Comparison of ENCODE assay signal across 1 cellular context in the genomic region with DNA sequence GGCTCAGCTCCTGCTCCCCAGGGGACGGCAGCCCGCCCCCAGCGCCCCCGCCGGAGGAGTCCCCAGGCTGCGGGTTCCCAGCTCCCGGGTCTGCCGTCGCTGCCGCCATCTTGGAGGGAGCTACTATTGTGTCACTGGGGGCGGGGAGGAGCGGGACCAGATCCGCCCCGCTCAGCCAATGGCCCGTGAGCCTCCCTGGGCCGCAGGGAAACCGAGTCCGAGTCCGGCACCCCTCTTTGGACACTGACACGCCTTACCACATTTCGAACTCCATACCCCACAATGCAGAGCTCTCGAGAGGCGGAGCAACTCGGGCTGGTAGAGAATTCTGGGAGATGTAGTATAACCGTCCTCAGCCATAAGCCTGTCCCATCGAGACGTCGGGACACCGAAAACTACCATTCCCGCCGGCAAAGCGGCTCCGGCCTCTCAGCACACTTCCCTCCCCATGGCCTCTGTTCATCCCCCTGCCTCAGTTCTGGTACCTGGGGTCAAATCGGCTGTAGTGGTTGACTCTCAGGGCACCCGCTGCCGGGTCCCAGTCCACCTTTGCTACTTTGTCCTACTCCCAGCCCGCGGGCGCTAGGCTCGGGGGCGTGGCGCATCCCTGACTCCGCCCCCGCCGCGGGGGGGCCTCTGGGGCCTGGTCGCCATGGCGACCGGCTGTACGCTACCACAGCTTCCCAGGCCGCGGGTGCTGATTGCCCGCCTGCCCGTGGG.
TF ChIP-seq lines count a peak whose summit lies in the region.

A gene (minus strand): TSS at position 133 of the 720 bp plus-strand sequence. CDS start 24 bp downstream, at position 109.
A gene with protein sequence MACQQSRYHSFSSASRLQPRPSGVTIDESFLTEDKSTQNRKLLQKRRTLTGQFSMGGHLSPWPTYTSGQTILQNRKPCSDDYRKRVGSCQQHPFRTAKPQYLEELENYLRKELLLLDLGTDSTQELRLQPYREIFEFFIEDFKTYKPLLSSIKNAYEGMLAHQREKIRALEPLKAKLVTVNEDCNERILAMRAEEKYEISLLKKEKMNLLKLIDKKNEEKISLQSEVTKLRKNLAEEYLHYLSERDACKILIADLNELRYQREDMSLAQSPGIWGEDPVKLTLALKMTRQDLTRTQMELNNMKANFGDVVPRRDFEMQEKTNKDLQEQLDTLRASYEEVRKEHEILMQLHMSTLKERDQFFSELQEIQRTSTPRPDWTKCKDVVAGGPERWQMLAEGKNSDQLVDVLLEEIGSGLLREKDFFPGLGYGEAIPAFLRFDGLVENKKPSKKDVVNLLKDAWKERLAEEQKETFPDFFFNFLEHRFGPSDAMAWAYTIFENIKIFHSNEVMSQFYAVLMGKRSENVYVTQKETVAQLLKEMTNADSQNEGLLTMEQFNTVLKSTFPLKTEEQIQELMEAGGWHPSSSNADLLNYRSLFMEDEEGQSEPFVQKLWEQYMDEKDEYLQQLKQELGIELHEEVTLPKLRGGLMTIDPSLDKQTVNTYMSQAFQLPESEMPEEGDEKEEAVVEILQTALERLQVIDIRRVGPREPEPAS (plus strand): TSS at position 462 of the 720 bp plus-strand sequence. CDS start 261 bp downstream, outside the sequence.

TF ChIP-seq in HepG2, 621 proteins besides CTCF, POLR2A, EP300 and RAD21 (continued from another document and continues in another):
- TF ChIP-seq, protein P1, sequence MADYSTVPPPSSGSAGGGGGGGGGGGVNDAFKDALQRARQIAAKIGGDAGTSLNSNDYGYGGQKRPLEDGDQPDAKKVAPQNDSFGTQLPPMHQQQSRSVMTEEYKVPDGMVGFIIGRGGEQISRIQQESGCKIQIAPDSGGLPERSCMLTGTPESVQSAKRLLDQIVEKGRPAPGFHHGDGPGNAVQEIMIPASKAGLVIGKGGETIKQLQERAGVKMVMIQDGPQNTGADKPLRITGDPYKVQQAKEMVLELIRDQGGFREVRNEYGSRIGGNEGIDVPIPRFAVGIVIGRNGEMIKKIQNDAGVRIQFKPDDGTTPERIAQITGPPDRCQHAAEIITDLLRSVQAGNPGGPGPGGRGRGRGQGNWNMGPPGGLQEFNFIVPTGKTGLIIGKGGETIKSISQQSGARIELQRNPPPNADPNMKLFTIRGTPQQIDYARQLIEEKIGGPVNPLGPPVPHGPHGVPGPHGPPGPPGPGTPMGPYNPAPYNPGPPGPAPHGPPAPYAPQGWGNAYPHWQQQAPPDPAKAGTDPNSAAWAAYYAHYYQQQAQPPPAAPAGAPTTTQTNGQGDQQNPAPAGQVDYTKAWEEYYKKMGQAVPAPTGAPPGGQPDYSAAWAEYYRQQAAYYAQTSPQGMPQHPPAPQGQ (CRISPR knock-in tag; IDR thresholded peaks at IDR 0.05; ENCODE audit: borderline replicate concordance), result no peak
- TF ChIP-seq SP1 (IDR thresholded peaks at IDR 0.05) (peak; percentile 82; the same call in 1 of the 2 replicates), SP1 (CRISPR knock-in tag; IDR thresholded peaks at IDR 0.05) (peak; percentile 88), MTF2 (CRISPR knock-in tag; IDR thresholded peaks at IDR 0.05; ENCODE audit: borderline replicate concordance) (no peak), SATB2 (CRISPR knock-in tag; IDR thresholded peaks at IDR 0.05) (no peak; the same call in 1 of the 2 replicates), ZFP36L2 (CRISPR knock-in tag; IDR thresholded peaks at IDR 0.05) (no peak), MED8 (CRISPR knock-in tag; IDR thresholded peaks at IDR 0.05; ENCODE audit: insufficient replicate concordance) (peak; percentile 53), NR2C2 (CRISPR knock-in tag; IDR thresholded peaks at IDR 0.05; ENCODE audit: borderline replicate concordance) (peak; percentile 94), ZNF619 (CRISPR knock-in tag; IDR thresholded peaks at IDR 0.05) (peak; percentile 90; the same call in 1 of the 2 replicates), ZNF746 (CRISPR knock-in tag; IDR thresholded peaks at IDR 0.05) (peak; percentile 16; the same call in 1 of the 2 replicates), PAX8 (CRISPR knock-in tag; IDR thresholded peaks at IDR 0.05; ENCODE audit: borderline replicate concordance) (0 out of 2 replicates have a peak, but pooled peaks have one; percentile 38), ZNF367 (CRISPR knock-in tag; IDR thresholded peaks at IDR 0.05; ENCODE audit: borderline replicate concordance) (no peak), MEIS2 (CRISPR knock-in tag; IDR thresholded peaks at IDR 0.05) (peak; percentile 27), ELF1 (CRISPR knock-in tag; IDR thresholded peaks at IDR 0.05) (peak; percentile 85), TAF15 (IDR thresholded peaks at IDR 0.05; ENCODE audit: low read depth, low read length, poor library complexity, severe bottlenecking) (no peak), SOX13 (IDR thresholded peaks at IDR 0.05) (0 out of 2 replicates have a peak, but pooled peaks have one; percentile 20), SOX13 (CRISPR knock-in tag; conservative IDR thresholded peaks at IDR 0.05 in 1 of 2, IDR thresholded peaks at IDR 0.05 in 1 of 2) (0 out of 4 replicates have a peak, but pooled peaks of 1 of the 2 experiments have one; percentile 4), MEF2D (CRISPR knock-in tag; IDR thresholded peaks at IDR 0.05) (no peak), TARDBP (CRISPR knock-in tag; IDR thresholded peaks at IDR 0.05) (peak; percentile 42; the same call in 1 of the 2 replicates), ZMYM3 (CRISPR knock-in tag; IDR thresholded peaks at IDR 0.05) (0 out of 2 replicates have a peak, but pooled peaks have one; percentile 15), ZNF17 (CRISPR knock-in tag; IDR thresholded peaks at IDR 0.05) (no peak), GATA4 (IDR thresholded peaks at IDR 0.05; ENCODE audit: borderline replicate concordance, low read depth) (peak; percentile 37; the same call in 1 of the 2 replicates), SCMH1 (CRISPR knock-in tag; IDR thresholded peaks at IDR 0.05; ENCODE audit: borderline replicate concordance) (no peak), SNRNP70 (IDR thresholded peaks at IDR 0.05; ENCODE audit: low read depth, low read length) (no peak), RFXANK (CRISPR knock-in tag; IDR thresholded peaks at IDR 0.05) (no peak)
- TF ChIP-seq, protein P2, sequence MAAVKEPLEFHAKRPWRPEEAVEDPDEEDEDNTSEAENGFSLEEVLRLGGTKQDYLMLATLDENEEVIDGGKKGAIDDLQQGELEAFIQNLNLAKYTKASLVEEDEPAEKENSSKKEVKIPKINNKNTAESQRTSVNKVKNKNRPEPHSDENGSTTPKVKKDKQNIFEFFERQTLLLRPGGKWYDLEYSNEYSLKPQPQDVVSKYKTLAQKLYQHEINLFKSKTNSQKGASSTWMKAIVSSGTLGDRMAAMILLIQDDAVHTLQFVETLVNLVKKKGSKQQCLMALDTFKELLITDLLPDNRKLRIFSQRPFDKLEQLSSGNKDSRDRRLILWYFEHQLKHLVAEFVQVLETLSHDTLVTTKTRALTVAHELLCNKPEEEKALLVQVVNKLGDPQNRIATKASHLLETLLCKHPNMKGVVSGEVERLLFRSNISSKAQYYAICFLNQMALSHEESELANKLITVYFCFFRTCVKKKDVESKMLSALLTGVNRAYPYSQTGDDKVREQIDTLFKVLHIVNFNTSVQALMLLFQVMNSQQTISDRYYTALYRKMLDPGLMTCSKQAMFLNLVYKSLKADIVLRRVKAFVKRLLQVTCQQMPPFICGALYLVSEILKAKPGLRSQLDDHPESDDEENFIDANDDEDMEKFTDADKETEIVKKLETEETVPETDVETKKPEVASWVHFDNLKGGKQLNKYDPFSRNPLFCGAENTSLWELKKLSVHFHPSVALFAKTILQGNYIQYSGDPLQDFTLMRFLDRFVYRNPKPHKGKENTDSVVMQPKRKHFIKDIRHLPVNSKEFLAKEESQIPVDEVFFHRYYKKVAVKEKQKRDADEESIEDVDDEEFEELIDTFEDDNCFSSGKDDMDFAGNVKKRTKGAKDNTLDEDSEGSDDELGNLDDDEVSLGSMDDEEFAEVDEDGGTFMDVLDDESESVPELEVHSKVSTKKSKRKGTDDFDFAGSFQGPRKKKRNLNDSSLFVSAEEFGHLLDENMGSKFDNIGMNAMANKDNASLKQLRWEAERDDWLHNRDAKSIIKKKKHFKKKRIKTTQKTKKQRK (IDR thresholded peaks at IDR 0.05; ENCODE audit: low read length), result no peak
- TF ChIP-seq, protein P3, sequence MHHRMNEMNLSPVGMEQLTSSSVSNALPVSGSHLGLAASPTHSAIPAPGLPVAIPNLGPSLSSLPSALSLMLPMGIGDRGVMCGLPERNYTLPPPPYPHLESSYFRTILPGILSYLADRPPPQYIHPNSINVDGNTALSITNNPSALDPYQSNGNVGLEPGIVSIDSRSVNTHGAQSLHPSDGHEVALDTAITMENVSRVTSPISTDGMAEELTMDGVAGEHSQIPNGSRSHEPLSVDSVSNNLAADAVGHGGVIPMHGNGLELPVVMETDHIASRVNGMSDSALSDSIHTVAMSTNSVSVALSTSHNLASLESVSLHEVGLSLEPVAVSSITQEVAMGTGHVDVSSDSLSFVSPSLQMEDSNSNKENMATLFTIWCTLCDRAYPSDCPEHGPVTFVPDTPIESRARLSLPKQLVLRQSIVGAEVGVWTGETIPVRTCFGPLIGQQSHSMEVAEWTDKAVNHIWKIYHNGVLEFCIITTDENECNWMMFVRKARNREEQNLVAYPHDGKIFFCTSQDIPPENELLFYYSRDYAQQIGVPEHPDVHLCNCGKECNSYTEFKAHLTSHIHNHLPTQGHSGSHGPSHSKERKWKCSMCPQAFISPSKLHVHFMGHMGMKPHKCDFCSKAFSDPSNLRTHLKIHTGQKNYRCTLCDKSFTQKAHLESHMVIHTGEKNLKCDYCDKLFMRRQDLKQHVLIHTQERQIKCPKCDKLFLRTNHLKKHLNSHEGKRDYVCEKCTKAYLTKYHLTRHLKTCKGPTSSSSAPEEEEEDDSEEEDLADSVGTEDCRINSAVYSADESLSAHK (CRISPR knock-in tag; IDR thresholded peaks at IDR 0.05; ENCODE audit: borderline replicate concordance), result no peak
- TF ChIP-seq, protein P4, sequence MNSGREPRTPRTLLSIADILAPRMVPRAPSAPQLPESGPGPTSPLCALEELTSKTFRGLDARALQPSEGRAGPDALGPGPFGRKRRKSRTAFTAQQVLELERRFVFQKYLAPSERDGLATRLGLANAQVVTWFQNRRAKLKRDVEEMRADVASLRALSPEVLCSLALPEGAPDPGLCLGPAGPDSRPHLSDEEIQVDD (CRISPR knock-in tag; IDR thresholded peaks at IDR 0.05; ENCODE audit: borderline replicate concordance), result no peak
- TF ChIP-seq, protein P5, sequence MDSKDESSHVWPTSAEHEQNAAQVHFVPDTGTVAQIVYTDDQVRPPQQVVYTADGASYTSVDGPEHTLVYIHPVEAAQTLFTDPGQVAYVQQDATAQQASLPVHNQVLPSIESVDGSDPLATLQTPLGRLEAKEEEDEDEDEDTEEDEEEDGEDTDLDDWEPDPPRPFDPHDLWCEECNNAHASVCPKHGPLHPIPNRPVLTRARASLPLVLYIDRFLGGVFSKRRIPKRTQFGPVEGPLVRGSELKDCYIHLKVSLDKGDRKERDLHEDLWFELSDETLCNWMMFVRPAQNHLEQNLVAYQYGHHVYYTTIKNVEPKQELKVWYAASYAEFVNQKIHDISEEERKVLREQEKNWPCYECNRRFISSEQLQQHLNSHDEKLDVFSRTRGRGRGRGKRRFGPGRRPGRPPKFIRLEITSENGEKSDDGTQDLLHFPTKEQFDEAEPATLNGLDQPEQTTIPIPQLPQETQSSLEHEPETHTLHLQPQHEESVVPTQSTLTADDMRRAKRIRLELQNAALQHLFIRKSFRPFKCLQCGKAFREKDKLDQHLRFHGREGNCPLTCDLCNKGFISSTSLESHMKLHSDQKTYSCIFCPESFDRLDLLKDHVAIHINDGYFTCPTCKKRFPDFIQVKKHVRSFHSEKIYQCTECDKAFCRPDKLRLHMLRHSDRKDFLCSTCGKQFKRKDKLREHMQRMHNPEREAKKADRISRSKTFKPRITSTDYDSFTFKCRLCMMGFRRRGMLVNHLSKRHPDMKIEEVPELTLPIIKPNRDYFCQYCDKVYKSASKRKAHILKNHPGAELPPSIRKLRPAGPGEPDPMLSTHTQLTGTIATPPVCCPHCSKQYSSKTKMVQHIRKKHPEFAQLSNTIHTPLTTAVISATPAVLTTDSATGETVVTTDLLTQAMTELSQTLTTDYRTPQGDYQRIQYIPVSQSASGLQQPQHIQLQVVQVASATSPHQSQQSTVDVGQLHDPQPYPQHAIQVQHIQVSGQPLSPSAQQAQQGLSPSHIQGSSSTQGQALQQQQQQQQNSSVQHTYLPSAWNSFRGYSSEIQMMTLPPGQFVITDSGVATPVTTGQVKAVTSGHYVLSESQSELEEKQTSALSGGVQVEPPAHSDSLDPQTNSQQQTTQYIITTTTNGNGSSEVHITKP (CRISPR knock-in tag; IDR thresholded peaks at IDR 0.05; ENCODE audit: low read depth), result peak; percentile 92
- TF ChIP-seq, protein P6, sequence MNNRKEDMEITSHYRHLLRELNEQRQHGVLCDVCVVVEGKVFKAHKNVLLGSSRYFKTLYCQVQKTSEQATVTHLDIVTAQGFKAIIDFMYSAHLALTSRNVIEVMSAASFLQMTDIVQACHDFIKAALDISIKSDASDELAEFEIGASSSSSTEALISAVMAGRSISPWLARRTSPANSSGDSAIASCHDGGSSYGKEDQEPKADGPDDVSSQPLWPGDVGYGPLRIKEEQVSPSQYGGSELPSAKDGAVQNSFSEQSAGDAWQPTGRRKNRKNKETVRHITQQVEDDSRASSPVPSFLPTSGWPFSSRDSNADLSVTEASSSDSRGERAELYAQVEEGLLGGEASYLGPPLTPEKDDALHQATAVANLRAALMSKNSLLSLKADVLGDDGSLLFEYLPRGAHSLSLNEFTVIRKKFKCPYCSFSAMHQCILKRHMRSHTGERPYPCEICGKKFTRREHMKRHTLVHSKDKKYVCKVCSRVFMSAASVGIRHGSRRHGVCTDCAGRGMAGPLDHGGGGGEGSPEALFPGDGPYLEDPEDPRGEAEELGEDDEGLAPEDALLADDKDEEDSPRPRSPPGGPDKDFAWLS (CRISPR knock-in tag; IDR thresholded peaks at IDR 0.05; ENCODE audit: borderline replicate concordance), result no peak
- TF ChIP-seq, protein P7, sequence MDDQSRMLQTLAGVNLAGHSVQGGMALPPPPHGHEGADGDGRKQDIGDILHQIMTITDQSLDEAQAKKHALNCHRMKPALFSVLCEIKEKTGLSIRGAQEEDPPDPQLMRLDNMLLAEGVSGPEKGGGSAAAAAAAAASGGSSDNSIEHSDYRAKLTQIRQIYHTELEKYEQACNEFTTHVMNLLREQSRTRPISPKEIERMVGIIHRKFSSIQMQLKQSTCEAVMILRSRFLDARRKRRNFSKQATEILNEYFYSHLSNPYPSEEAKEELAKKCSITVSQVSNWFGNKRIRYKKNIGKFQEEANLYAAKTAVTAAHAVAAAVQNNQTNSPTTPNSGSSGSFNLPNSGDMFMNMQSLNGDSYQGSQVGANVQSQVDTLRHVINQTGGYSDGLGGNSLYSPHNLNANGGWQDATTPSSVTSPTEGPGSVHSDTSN (CRISPR knock-in tag; IDR thresholded peaks at IDR 0.05; ENCODE audit: borderline replicate concordance), result no peak
- TF ChIP-seq, protein P8, sequence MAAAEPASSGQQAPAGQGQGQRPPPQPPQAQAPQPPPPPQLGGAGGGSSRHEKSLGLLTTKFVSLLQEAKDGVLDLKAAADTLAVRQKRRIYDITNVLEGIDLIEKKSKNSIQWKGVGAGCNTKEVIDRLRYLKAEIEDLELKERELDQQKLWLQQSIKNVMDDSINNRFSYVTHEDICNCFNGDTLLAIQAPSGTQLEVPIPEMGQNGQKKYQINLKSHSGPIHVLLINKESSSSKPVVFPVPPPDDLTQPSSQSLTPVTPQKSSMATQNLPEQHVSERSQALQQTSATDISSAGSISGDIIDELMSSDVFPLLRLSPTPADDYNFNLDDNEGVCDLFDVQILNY (CRISPR knock-in tag; conservative IDR thresholded peaks at IDR 0.05), result peak; percentile 39; the same call in 1 of the 2 replicates
